ENCODE assay signal across 8 cellular contexts in the genomic region with DNA sequence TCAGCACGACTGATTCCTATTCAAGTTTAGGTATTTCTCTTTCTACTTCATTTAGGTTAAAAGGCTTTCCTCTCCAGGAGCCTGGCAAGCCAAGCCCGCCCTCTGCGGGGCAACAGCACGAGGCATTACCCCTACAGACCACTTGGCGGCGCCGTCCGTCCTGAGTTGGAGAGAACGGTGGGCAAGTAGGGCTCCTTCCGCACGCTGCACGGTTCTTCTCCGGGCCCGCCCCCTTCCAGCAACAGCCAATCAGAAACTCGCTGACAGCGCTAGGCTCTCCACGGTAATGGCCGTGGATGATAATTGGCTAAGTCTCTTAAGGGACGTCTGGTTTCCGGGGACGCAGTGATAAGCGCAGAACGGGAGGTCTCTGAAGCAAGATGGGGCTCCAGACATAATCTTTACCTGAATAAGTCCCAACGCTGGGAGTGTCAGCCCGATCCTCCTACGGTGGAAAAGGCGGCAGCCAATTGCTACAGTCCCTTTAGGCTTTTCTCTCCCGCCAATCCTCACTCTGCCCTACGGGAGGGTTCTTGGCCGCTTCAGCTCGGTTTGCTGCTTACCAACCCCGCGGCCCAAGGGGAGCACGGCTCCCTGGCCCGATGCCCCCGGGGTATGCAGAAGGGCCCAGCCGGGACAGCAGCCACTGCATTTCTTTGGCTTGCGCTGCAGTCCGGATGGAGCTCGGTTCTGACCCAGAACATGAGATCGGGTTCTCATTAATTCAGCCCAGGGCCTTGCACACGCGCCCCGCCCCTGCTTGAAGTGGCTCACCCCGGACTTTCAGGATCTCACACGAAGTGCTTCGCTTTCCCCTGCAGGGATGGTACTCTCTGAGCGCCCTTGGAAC.
DNase-seq lines count a peak whose midpoint lies in the region; ATAC-seq and TF ChIP-seq lines count a peak whose summit lies in the region.

No MANE protein-coding gene starts in this region.

- H3K79me1 ChIP-seq in trophoblast cell (ENCODE audit: low read length) = peaks cover 4% of the 10 kb centered on the region

- H2BK120ac ChIP-seq in trophoblast cell (ENCODE audit: insufficient read depth, low read length, poor library complexity) = peak overlapping the region; percentile 26

- peak overlapping the region; percentile 57 for H3K14ac ChIP-seq in trophoblast cell (ENCODE audit: low read length)

- no peak overlapping the region for H2BK5ac ChIP-seq in trophoblast cell (ENCODE audit: low read depth, low read length, poor library complexity)

- H4K12ac ChIP-seq in trophoblast cell (ENCODE audit: low read depth, low read length) = peak overlapping the region; percentile 72

- H3K27ac ChIP-seq in SU-DHL-6 (ENCODE audit: low read depth, low read length) (no peak overlapping the region), trophoblast cell (ENCODE audit: low read depth, low read length) (no peak overlapping the region)

- no peak overlapping the region for H3K4ac ChIP-seq in trophoblast cell (ENCODE audit: low read depth, low read length)

- H3K9ac ChIP-seq in SU-DHL-6 (ENCODE audit: low read length) = no peak overlapping the region
- H3K9ac ChIP-seq in adipocyte (ENCODE audit: low read length) = peak overlapping the region; percentile 93
- H3K9ac ChIP-seq in trophoblast cell (ENCODE audit: low read length) = peak overlapping the region; percentile 85

- H3K4me1 ChIP-seq in adipocyte (ENCODE audit: control insufficient read depth, insufficient read depth, low read length) (peaks cover 23% of the 10 kb centered on the region), trophoblast cell (ENCODE audit: control insufficient read depth in 1 of 2, insufficient read depth in 2 of 2, low read length in 2 of 2) (no peaks in the 10 kb centered on the region)

- TF ChIP-seq CTCF in GM12864 (IDR thresholded peaks at IDR 0.05; ENCODE audit: low read depth, low read length, missing control alignments) (peak; percentile 99), SU-DHL-6 (IDR thresholded peaks at IDR 0.05; ENCODE audit: insufficient read depth, low read length, poor library complexity, severe bottlenecking) (peak; percentile 41), type B pancreatic cell (conservative IDR thresholded peaks at IDR 0.05) (peak; percentile 99)

- H3K4me3 Mint-ChIP-seq in type B pancreatic cell = peak overlapping the region; percentile 89

- no peaks in the 10 kb centered on the region for H3F3A ChIP-seq in SU-DHL-6 (ENCODE audit: insufficient read depth)

- H2AK5ac ChIP-seq in trophoblast cell (ENCODE audit: low read length) = no peak overlapping the region

- no peak overlapping the region for H2AFZ ChIP-seq in SU-DHL-6 (ENCODE audit: low read depth, low read length, severe bottlenecking)
- peak overlapping the region; percentile 93 for H2AFZ ChIP-seq in trophoblast cell (ENCODE audit: insufficient read depth, low read length, poor library complexity)

- intact Hi-C loops in cardiac septum (cut with DNase I) = no loop called here

- H3K4me2 ChIP-seq in SU-DHL-6 (ENCODE audit: low read depth, low read length, poor library complexity, severe bottlenecking) (no peak overlapping the region), trophoblast cell (ENCODE audit: low read length) (peak overlapping the region; percentile 91)

- WGBS in trophoblast cell (ENCODE audit: extremely low coverage, insufficient coverage, insufficient read length) = no CpG with 5 or more reads among the region's 48 CpGs

- H3K9me3 ChIP-seq in SU-DHL-6 (ENCODE audit: insufficient read depth, low read length) = no peaks in the 10 kb centered on the region
- H3K9me3 ChIP-seq in adipocyte (ENCODE audit: control insufficient read depth, low read length) = no peaks in the 10 kb centered on the region
- H3K9me3 ChIP-seq in trophoblast cell (ENCODE audit: insufficient read depth, low read depth, low read length) = no peaks in the 10 kb centered on the region

- H2BK12ac ChIP-seq in trophoblast cell (ENCODE audit: low read length) = no peak overlapping the region

- H3K27me3 ChIP-seq in SU-DHL-6 (ENCODE audit: low read length) = no peaks in the 10 kb centered on the region
- peaks cover 5% of the 10 kb centered on the region for H3K27me3 ChIP-seq in adipocyte (replicated peaks; ENCODE audit: control insufficient read depth, insufficient read depth, low read length)
- H3K27me3 ChIP-seq in trophoblast cell (ENCODE audit: insufficient read depth, low read length) = no peaks in the 10 kb centered on the region

- peak; percentile 100 for ATAC-seq in HG02623 (IDR thresholded peaks at IDR 0.05; ENCODE audit: unreplicated experiment)

- peak overlapping the region; percentile 61 for H3K18ac ChIP-seq in trophoblast cell (ENCODE audit: low read length)

- H3K36me3 Mint-ChIP-seq in type B pancreatic cell = no peaks in the 10 kb centered on the region

- H4K8ac ChIP-seq in trophoblast cell (ENCODE audit: low read depth, low read length) = peak overlapping the region; percentile 96

- peaks cover 57% of the 10 kb centered on the region for H3K27me3 Mint-ChIP-seq in type B pancreatic cell

- DNase-seq in GM12864 (ENCODE audit: low read depth) = peak; percentile 92
- DNase-seq in NCI-H1105 (lab: John Stamatoyannopoulos, UW) = peak; percentile 93
- DNase-seq in adipocyte (ENCODE audit: low read depth) = peak; percentile 96
- peak; percentile 95 for DNase-seq in cardiac septum (ENCODE audit: low spot score)
- peak; percentile 95 to 97 for DNase-seq in trophoblast cell
- peak; percentile 97 for DNase-seq in type B pancreatic cell (ENCODE audit: extremely low spot score, unreplicated experiment)

- peak overlapping the region; percentile 57 for H4K91ac ChIP-seq in trophoblast cell (ENCODE audit: low read depth, low read length)

- H3K36me3 ChIP-seq in SU-DHL-6 (ENCODE audit: low read length) (no peaks in the 10 kb centered on the region), adipocyte (ENCODE audit: control insufficient read depth, insufficient read depth, low read length, severe bottlenecking) (no peaks in the 10 kb centered on the region), trophoblast cell (ENCODE audit: control insufficient read depth in 1 of 2, insufficient read depth in 2 of 2, low read length in 2 of 2) (no peaks in the 10 kb centered on the region)

- no peak overlapping the region for H3K23ac ChIP-seq in trophoblast cell (ENCODE audit: low read length)

- no peaks in the 10 kb centered on the region for H4K20me1 ChIP-seq in SU-DHL-6 (ENCODE audit: low read depth, low read length)

- no peaks in the 10 kb centered on the region for H3K9me3 Mint-ChIP-seq in type B pancreatic cell

- H3K4me3 ChIP-seq in GM12864 (ENCODE audit: low read depth, low read length) (peak overlapping the region; percentile 73), SU-DHL-6 (ENCODE audit: insufficient read depth, low read length, poor library complexity, severe bottlenecking) (no peak overlapping the region), adipocyte (ENCODE audit: low read length) (peak overlapping the region; percentile 89), trophoblast cell (ENCODE audit: low read depth, low read length) (peak overlapping the region; percentile 81)

- H3K79me2 ChIP-seq in SU-DHL-6 (ENCODE audit: insufficient read depth, low read length) (no peaks in the 10 kb centered on the region), trophoblast cell (ENCODE audit: control insufficient read depth, insufficient read depth, low read length, poor library complexity) (peaks cover 3% of the 10 kb centered on the region)

- no peaks in the 10 kb centered on the region for H3K9me2 ChIP-seq in SU-DHL-6 (replicated peaks; ENCODE audit: insufficient read depth, low read length)

- no peaks in the 10 kb centered on the region for H3K4me1 Mint-ChIP-seq in type B pancreatic cell (ENCODE audit: unreplicated experiment)

- H3K27ac Mint-ChIP-seq in type B pancreatic cell = peak overlapping the region; percentile 75

Comparison
In these comparisons a context has a peak if more than half of its experiments do, and no peak if none do; other contexts are left out.
1. CTCF ChIP-seq: peak in every context shown above with its lines; median percentile 99 in GM12864; 99 in type B pancreatic cell; 41 in SU-DHL-6.